ENCODE assay signal across 12 cellular contexts in genomic region chr7:107920048-107920772, GRCh38. TPM values are rescaled to one million over a fixed set of nuclear protein-coding genes. Genes with fewer than 3 reads are reported as not detected.
DNase-seq lines count a peak whose midpoint lies in the region; ATAC-seq, FAIRE-seq and TF ChIP-seq lines count a peak whose summit lies in the region.
"Had no signal": no experiment of that assay in that cellular context is flagged by ENCODE, and none has a peak within 500 bp of the region (broad histone marks: within the 10 kb centered on the region; RNA-seq: fewer than 3 reads in every experiment).

No MANE protein-coding gene starts in this region.

- ATAC-seq in HepG2 (no peak), right lobe of liver (no peak), right cardiac atrium (peak in 1 of 2 donors; percentile 32), GM21786 (IDR thresholded peaks at IDR 0.05; ENCODE audit: unreplicated experiment) (no peak)
- ATAC-seq: HCT116 had no signal

- TF ChIP-seq POLR2A in HepG2 (IDR thresholded peaks at IDR 0.05; ENCODE audit: insufficient read depth in 1 of 2, low read depth in 2 of 2, low read length in 2 of 2) (no peak), right lobe of liver (IDR thresholded peaks at IDR 0.05) (no peak)

- in situ Hi-C loops in HepG2 (cut with HindIII; ENCODE audit: extremely low pct_ligation_motif_present, low pct_unique_long_range_greater_than_20kb): no loop called here

- DNase-seq in HepG2 (ENCODE audit: low spot score) (no peak), right lobe of liver (no peak), SK-N-SH (no peak), right cardiac atrium (no peak), NCI-H2227 (lab: John Stamatoyannopoulos, UW; ENCODE audit: unreplicated experiment) (no peak), AG20443 (ENCODE audit: low spot score) (no peak), pons (ENCODE audit: low spot score) (no peak)
- DNase-seq: mammary epithelial cell, WERI-Rb-1 had no signal

- H3K4me2 ChIP-seq in HepG2 (ENCODE audit: low read depth, low read length) (no peak overlapping the region), SK-N-SH (no peak overlapping the region)

- H3F3A ChIP-seq in SK-N-SH (replicated peaks; ENCODE audit: insufficient read depth): peaks cover 48% of the 10 kb centered on the region

- no TSS peak for BruUV-seq in HepG2 (replicated peaks; lab: Mats Ljungman, UMichigan)

- H2AFZ ChIP-seq in HepG2 (ENCODE audit: low read length) (no peak overlapping the region), SK-N-SH (ENCODE audit: low read depth) (no peak overlapping the region)

- H3K9me3 ChIP-seq in HepG2 (ENCODE audit: low read length): no peaks in the 10 kb centered on the region
- H3K9me3 ChIP-seq in right lobe of liver: no peaks in the 10 kb centered on the region
- H3K9me3 ChIP-seq in SK-N-SH: no peaks in the 10 kb centered on the region
- no peaks in the 10 kb centered on the region for H3K9me3 ChIP-seq in right cardiac atrium (ENCODE audit: control insufficient read depth, low read length)

- TF ChIP-seq RAD21 in HepG2 (CRISPR knock-in tag; IDR thresholded peaks at IDR 0.05): no peak
- no peak for TF ChIP-seq RAD21 in SK-N-SH (IDR thresholded peaks at IDR 0.05; ENCODE audit: low read length)

- no peaks in the 10 kb centered on the region for H3K9me2 ChIP-seq in SK-N-SH

- peaks cover 16 to 55% of the 10 kb centered on the region in 2 experiments; a peak in 4 of 5 replicates for H3K36me3 ChIP-seq in HepG2 (replicated peaks in 1 of 2; ENCODE audit: control insufficient read depth in 1 of 2, insufficient read depth in 2 of 2, low read length in 2 of 2)
- H3K36me3 ChIP-seq in right lobe of liver: peaks cover 0 to 56% (median 24%) of the 10 kb centered on the region in 4 donors
- H3K36me3 ChIP-seq in SK-N-SH (replicated peaks in 1 of 2; ENCODE audit: control insufficient read depth in 1 of 2, insufficient read depth in 2 of 2, low read length in 1 of 2): peaks cover 81 to 91% of the 10 kb centered on the region in 2 experiments

- no peak for TF ChIP-seq EP300 in HepG2 (IDR thresholded peaks at IDR 0.05; ENCODE audit: low read depth in 2 of 2, low read length in 2 of 2)
- no peak for TF ChIP-seq EP300 in HepG2 (CRISPR knock-in tag; IDR thresholded peaks at IDR 0.05; ENCODE audit: borderline replicate concordance)
- TF ChIP-seq EP300 in SK-N-SH (IDR thresholded peaks at IDR 0.05; ENCODE audit: borderline replicate concordance in 1 of 2, low read depth in 1 of 2, low read length in 1 of 2): no peak

- TF ChIP-seq CTCF in HepG2 (CRISPR knock-in tag; IDR thresholded peaks at IDR 0.05): no peak
- TF ChIP-seq CTCF in right lobe of liver (IDR thresholded peaks at IDR 0.05): no peak
- no peak for TF ChIP-seq CTCF in SK-N-SH (IDR thresholded peaks at IDR 0.05)

- H3K4me1 ChIP-seq in HepG2 (ENCODE audit: insufficient read depth, low read length) (no peaks in the 10 kb centered on the region), right lobe of liver (no peaks in the 10 kb centered on the region), SK-N-SH (ENCODE audit: control insufficient read depth in 1 of 2, insufficient read depth in 2 of 2, low read depth in 1 of 2, low read length in 1 of 2) (peaks cover 5 to 6% of the 10 kb centered on the region in 2 experiments; a peak in 2 of 4 replicates), right cardiac atrium (ENCODE audit: control insufficient read depth, insufficient read depth, low read length) (no peaks in the 10 kb centered on the region)

- FAIRE-seq in HepG2 (lab: Jason Lieb, UNC): no peak

- CTCF ChIA-PET in HepG2 (lab: Yijun Ruan, JAX; ENCODE audit: low intra/inter-chr PET ratio, low total read pairs) (no interaction called here), SK-N-SH (lab: Yijun Ruan, JAX) (interaction anchor here (0.6 to 1.3 kb wide), 4 partner anchors 10 to 176 kb away, joined by 3 to 5 read pairs (median 3); no protein-coding TSS in a partner anchor)

- H3K27ac ChIP-seq in HepG2 (ENCODE audit: extremely low read length, insufficient read depth, low read length): no peak overlapping the region
- H3K27ac ChIP-seq in right lobe of liver: no peak overlapping the region
- peak overlapping the region; percentile 19 to 67 for H3K27ac ChIP-seq in SK-N-SH (ENCODE audit: low read depth in 2 of 2, low read length in 1 of 2)
- H3K27ac ChIP-seq in right cardiac atrium (ENCODE audit: low read length): peak overlapping the region; percentile 7
- H3K27ac ChIP-seq: C4-2B, WERI-Rb-1 had no signal

- WGBS in HepG2 (ENCODE audit: low lambda C conversion rate): 80% methylated on average over 1 of the region's 1 CpG
- WGBS in right lobe of liver (ENCODE audit: insufficient coverage, low coverage, low lambda C conversion rate, missing lambda C conversion rate): 38% methylated on average over 1 of the region's 1 CpG
- WGBS in SK-N-SH (ENCODE audit: low lambda C conversion rate): 68% methylated on average over 1 of the region's 1 CpG
- 16% methylated on average over 1 of the region's 1 CpG for WGBS in right cardiac atrium

- H3K4me3 ChIP-seq in HepG2 (replicated peaks in 1 of 3; ENCODE audit: insufficient read depth in 1 of 3, low read depth in 2 of 3, low read length in 3 of 3) (no peak overlapping the region), right lobe of liver (no peak overlapping the region), SK-N-SH (ENCODE audit: low read depth in 2 of 2, low read length in 1 of 2) (no peak overlapping the region), right cardiac atrium (ENCODE audit: low read length) (no peak overlapping the region)

- H3K9ac ChIP-seq in HepG2 (ENCODE audit: insufficient read depth, low read depth, low read length) (no peak overlapping the region), SK-N-SH (no peak overlapping the region)

- POLR2A ChIA-PET in HepG2 (lab: Yijun Ruan, JAX): no interaction called here
- POLR2A ChIA-PET in SK-N-SH (lab: Yijun Ruan, JAX): no interaction called here

- H3K79me2 ChIP-seq in HepG2 (ENCODE audit: insufficient read depth, low read length) (no peaks in the 10 kb centered on the region), SK-N-SH (ENCODE audit: insufficient read depth) (peaks cover 15% of the 10 kb centered on the region)

- intact Hi-C loops in HepG2 (cut with micrococcal nuclease; ENCODE audit: unreplicated experiment) (loop anchor here (2.0 kb wide), 1 partner anchor 75 kb away; no protein-coding TSS in a partner anchor), right lobe of liver (cut with DNase I) (no loop called here), right cardiac atrium (cut with DNase I) (no loop called here)

- H4K20me1 ChIP-seq in HepG2 (ENCODE audit: insufficient read depth, low read length) (no peaks in the 10 kb centered on the region), SK-N-SH (ENCODE audit: insufficient read depth) (no peaks in the 10 kb centered on the region)

- H3K27me3 ChIP-seq in HepG2 (ENCODE audit: control insufficient read depth in 1 of 2, insufficient read depth in 2 of 2, low read length in 2 of 2) (no peaks in the 10 kb centered on the region), right lobe of liver (no peaks in the 10 kb centered on the region), SK-N-SH (ENCODE audit: insufficient read depth) (no peaks in the 10 kb centered on the region), right cardiac atrium (ENCODE audit: control insufficient read depth, insufficient read depth) (no peaks in the 10 kb centered on the region)

TF ChIP-seq in SK-N-SH, 30 proteins besides CTCF, POLR2A, EP300 and RAD21:
- no peak for TF ChIP-seq FOXM1 (IDR thresholded peaks at IDR 0.05; ENCODE audit: low read depth)
- no peak for TF ChIP-seq GATA2 (CRISPR knock-in tag; IDR thresholded peaks at IDR 0.05)
- TF ChIP-seq FOSL2 (IDR thresholded peaks at IDR 0.05; ENCODE audit: borderline replicate concordance, low read depth): peak; percentile 2; the same call in 1 of the 2 replicates
- 0 out of 2 replicates have a peak, but pooled peaks have one; percentile 1 for TF ChIP-seq JUND (IDR thresholded peaks at IDR 0.05)

RNA-seq across cellular contexts. Expression of gene DLD, which starts 29.2 kb away (rescaled TPM):
- total RNA-seq in HepG2 (2016; rRNA removed; fragmentation: Illumina TruSeq; extraction: Trizol): 95.2 and 128 TPM in 2 replicates
- total RNA-seq in HepG2 (2016; cell fraction: cytosol; rRNA removed; fragmentation: Illumina TruSeq; extraction: Trizol; ENCODE audit: low read depth): 4.0 and 6.8 TPM in 2 replicates
- total RNA-seq in HepG2 (2016; cell fraction: insoluble cytoplasmic fraction; rRNA removed; fragmentation: Illumina TruSeq; extraction: Trizol): 89.3 and 126 TPM in 2 replicates
- 14.2 and 16.2 TPM in 2 replicates for total RNA-seq in HepG2 (2016; cell fraction: membrane; rRNA removed; fragmentation: Illumina TruSeq; extraction: Trizol)
- 61.9 and 75.0 TPM in 2 replicates for total RNA-seq in HepG2 (2016; cell fraction: nucleus; rRNA removed; fragmentation: Illumina TruSeq; extraction: Trizol)
- 49.1 and 56.8 TPM in 2 replicates for polyA plus RNA-seq in HepG2 (2011; rRNA removed)
- 55.9 and 73.4 TPM in 2 replicates for polyA plus RNA-seq in HepG2 (2011; cell fraction: cytosol; rRNA removed)
- polyA plus RNA-seq in HepG2 (2011; cell fraction: nucleus; rRNA removed): 25.3 and 27.2 TPM in 2 replicates
- 72.7 and 78.6 TPM in 2 replicates for polyA plus RNA-seq in HepG2 (2012)
- 5.4 and 5.8 TPM in 2 replicates for polyA plus RNA-seq in HepG2 (2016; cell fraction: cytosol; fragmentation: Illumina TruSeq; extraction: Trizol; ENCODE audit: low read depth)
- polyA plus RNA-seq in HepG2 (2016; cell fraction: insoluble cytoplasmic fraction; fragmentation: Illumina TruSeq; extraction: Trizol; ENCODE audit: low read depth): 120 and 143 TPM in 2 replicates
- polyA plus RNA-seq in HepG2 (2016; cell fraction: membrane; fragmentation: Illumina TruSeq; extraction: Trizol; ENCODE audit: low read depth): 9.0 and 13.3 TPM in 2 replicates
- 59.8 and 70.0 TPM in 2 replicates for polyA plus RNA-seq in HepG2 (2016; cell fraction: nucleus; fragmentation: Illumina TruSeq; extraction: Trizol; ENCODE audit: insufficient read depth, low read depth)
- 41.9 and 55.9 TPM in 2 replicates for polyA minus RNA-seq in HepG2 (2011; rRNA and poly(A)+ RNA removed; ENCODE audit: low replicate concordance)
- 27.3 and 39.1 TPM in 2 replicates for polyA minus RNA-seq in HepG2 (2011; cell fraction: cytosol; rRNA and poly(A)+ RNA removed)
- polyA minus RNA-seq in HepG2 (2011; cell fraction: nucleus; rRNA and poly(A)+ RNA removed): 49.2 and 53.0 TPM in 2 replicates
- total RNA-seq in right lobe of liver: 10 to 100 TPM; 51.5 to 69.4 (median 61.0) TPM
- 140 and 197 TPM in 2 replicates for polyA plus RNA-seq in SK-N-SH (2012; rRNA removed)
- 221 and 225 TPM in 2 replicates for polyA plus RNA-seq in SK-N-SH (2012; cell fraction: cytosol; rRNA removed)
- 81.0 and 164 TPM in 2 replicates for polyA plus RNA-seq in SK-N-SH (2012; cell fraction: nucleus; rRNA removed)
- 100 to 1,000 TPM; 151 to 162 (median 158) TPM for total RNA-seq in right cardiac atrium
- polyA plus RNA-seq in right cardiac atrium: 112 TPM

Comparison
In these comparisons a context has a peak if more than half of its experiments do, and no peak if none do; other contexts are left out.
1. H3K27ac ChIP-seq: peak in SK-N-SH (2 of 2) and right cardiac atrium (single experiment); none in HepG2 (single experiment) and right lobe of liver (0 of 3).
2. Of the 25 proteins assayed by ChIP-seq in both HepG2 and SK-N-SH: peak only in HepG2: none; only in SK-N-SH: FOSL2 and JUND; in both: none; in neither: 23.